ENCODE assay signal across 31 cellular contexts in genomic region chr18:76973512-76974302, GRCh38.
DNase-seq lines count a peak whose midpoint lies in the region; ATAC-seq, FAIRE-seq and TF ChIP-seq lines count a peak whose summit lies in the region.
"Had no signal": no experiment of that assay in that cellular context is flagged by ENCODE, and none has a peak within 500 bp of the region (broad histone marks: within the 10 kb centered on the region; RNA-seq: fewer than 3 reads in every experiment).

No MANE protein-coding gene starts in this region.

- no peaks in the 10 kb centered on the region for H4K20me1 ChIP-seq in Karpas-422 (ENCODE audit: insufficient read depth, low read depth, low read length)
- H4K20me1 ChIP-seq in hepatocyte (ENCODE audit: insufficient read depth, poor library complexity, severe bottlenecking), result no peaks in the 10 kb centered on the region
- H4K20me1 ChIP-seq: BLaER1 treated with 17β-estradiol and CSF1 and Interleukin-3, amounts not matched to agents 10 nM and 100 nM had no signal

- H3K9me3 ChIP-seq in Karpas-422 (ENCODE audit: low read length) (no peaks in the 10 kb centered on the region), hepatocyte (ENCODE audit: low read depth) (no peaks in the 10 kb centered on the region)
- H3K9me3 ChIP-seq: BLaER1 treated with 17β-estradiol and CSF1 and Interleukin-3, amounts not matched to agents 10 nM and 100 nM; esophagus muscularis mucosa; heart right ventricle; thoracic aorta had no signal

- no peaks in the 10 kb centered on the region for H3K9me2 ChIP-seq in Karpas-422 (replicated peaks; ENCODE audit: insufficient read depth, low read length)
- no peaks in the 10 kb centered on the region for H3K9me2 ChIP-seq in hepatocyte (replicated peaks; ENCODE audit: insufficient read depth)

- peaks cover 25 to 48% of the 10 kb centered on the region in 2 donors for H3K36me3 Mint-ChIP-seq in stimulated activated naive B cell treated with anti-CD40 and anti-IgM and Interleukin-4, amounts not matched to agents 10 μg/mL and 1 μg/mL and 100 μg/mL, for 72 hours
- H3K36me3 Mint-ChIP-seq: activated naive CD8-positive, alpha-beta T cell had no signal

- H3K79me2 ChIP-seq in Karpas-422 (ENCODE audit: low read length) (no peaks in the 10 kb centered on the region), hepatocyte (no peaks in the 10 kb centered on the region)
- H3K79me2 ChIP-seq: parathyroid adenoma had no signal

- DNase-seq in Karpas-422 (no peak), bronchial epithelial cell (ENCODE audit: low read depth) (no peak), hepatocyte (ENCODE audit: low spot score) (no peak), NCI-H1417 (lab: John Stamatoyannopoulos, UW) (no peak)
- no peak for DNase-seq in stimulated activated naive B cell treated with anti-CD40 and anti-IgM and Interleukin-4, amounts not matched to agents 10 μg/mL and 1 μg/mL and 100 μg/mL, for 72 hours
- no peak for DNase-seq in activated naive CD4-positive, alpha-beta T cell (lab: John Stamatoyannopoulos, UW)
- DNase-seq: activated CD4-positive, alpha-beta T cell treated with anti-CD3 and anti-CD28 coated beads, Interleukin-2, amount 50 U/mL, for 48 hours; activated CD4-positive, CD25-positive, alpha-beta regulatory T cell treated with anti-CD3 and anti-CD28 coated beads, Interleukin-2, amount 50 U/mL, for 72 hours; DMS53; foreskin fibroblast; HCEC 1CT; heart right ventricle; KBM-7; NCI-H1105; NCI-H2029 treated with DMSO at 0.1 percent for 48 hours; NCI-H345; PC-9; Right ventricle myocardium superior; small intestine; T-helper 2 cell had no signal

- H2AFZ ChIP-seq in Karpas-422 (ENCODE audit: low read length) (no peak overlapping the region), hepatocyte (no peak overlapping the region)
- H2AFZ ChIP-seq: neural progenitor cell, parathyroid adenoma, PC-9 had no signal

- ATAC-seq in stimulated activated naive B cell treated with anti-CD40 and anti-IgM and Interleukin-4, amounts not matched to agents 10 μg/mL and 1 μg/mL and 100 μg/mL, for 72 hours (replicated peaks), result no peak
- no peak for ATAC-seq in GM18520 (IDR thresholded peaks at IDR 0.05; ENCODE audit: unreplicated experiment)

- no peaks in the 10 kb centered on the region for H3K27me3 Mint-ChIP-seq in stimulated activated naive B cell treated with anti-CD40 and anti-IgM and Interleukin-4, amounts not matched to agents 10 μg/mL and 1 μg/mL and 100 μg/mL, for 72 hours
- H3K27me3 Mint-ChIP-seq: activated naive CD8-positive, alpha-beta T cell; stimulated activated naive CD8-positive, alpha-beta T cell treated with anti-CD3 and anti-CD28 coated beads, Interleukin-15, Interleukin-2, amounts not matched to agents 100 ng/mL and 50 ng/mL, for 24 hours had no signal

- H3K36me3 ChIP-seq in Karpas-422 (ENCODE audit: insufficient read depth, low read length) (no peaks in the 10 kb centered on the region; the same call in 1 of the 2 replicates), bronchial epithelial cell (ENCODE audit: control insufficient read depth, insufficient read depth, low read length) (peaks cover 2% of the 10 kb centered on the region), hepatocyte (replicated peaks; ENCODE audit: insufficient read depth, low read depth) (no peaks in the 10 kb centered on the region)
- H3K36me3 ChIP-seq: cardiac muscle cell, neural progenitor cell, thoracic aorta had no signal

- H3K27ac ChIP-seq in Karpas-422 (ENCODE audit: low read length) (peak overlapping the region; percentile 99), hepatocyte (peak overlapping the region; percentile 31)
- H3K27ac ChIP-seq: BLaER1 treated with 17β-estradiol and CSF1 and Interleukin-3, amounts not matched to agents 10 nM and 100 nM; cardiac muscle cell; esophagus muscularis mucosa; HL-60; neural progenitor cell; parathyroid adenoma; PC-9; thoracic aorta had no signal

- H3K4me2 ChIP-seq in Karpas-422 (ENCODE audit: low read depth, low read length, poor library complexity, severe bottlenecking), result no peak overlapping the region
- H3K4me2 ChIP-seq in hepatocyte, result no peak overlapping the region
- H3K4me2 ChIP-seq: neural progenitor cell, PC-9 had no signal

- H3K9me3 Mint-ChIP-seq in stimulated activated naive B cell treated with anti-CD40 and anti-IgM and Interleukin-4, amounts not matched to agents 10 μg/mL and 1 μg/mL and 100 μg/mL, for 72 hours, result no peaks in the 10 kb centered on the region
- H3K9me3 Mint-ChIP-seq: neural progenitor cell; stimulated activated naive CD8-positive, alpha-beta T cell treated with anti-CD3 and anti-CD28 coated beads, Interleukin-15, Interleukin-2, amounts not matched to agents 100 ng/mL and 50 ng/mL, for 24 hours had no signal

- H3K4me1 ChIP-seq in Karpas-422 (ENCODE audit: low read length) (peaks cover 67% of the 10 kb centered on the region), hepatocyte (ENCODE audit: insufficient read depth) (no peaks in the 10 kb centered on the region)

- no peaks in the 10 kb centered on the region for H3K27me3 ChIP-seq in Karpas-422 (ENCODE audit: low read length)
- H3K27me3 ChIP-seq in bronchial epithelial cell (ENCODE audit: control insufficient read depth, insufficient read depth, low read length), result no peaks in the 10 kb centered on the region
- H3K27me3 ChIP-seq in hepatocyte, result no peaks in the 10 kb centered on the region
- H3K27me3 ChIP-seq: BLaER1 treated with 17β-estradiol and CSF1 and Interleukin-3, amounts not matched to agents 10 nM and 100 nM; cardiac muscle cell; esophagus muscularis mucosa; heart right ventricle; neural progenitor cell had no signal

- peak; percentile 36 for FAIRE-seq in bronchial epithelial cell (lab: Jason Lieb, UNC)
- FAIRE-seq: GM12891, small intestine had no signal

- H3K4me3 ChIP-seq in Karpas-422 (ENCODE audit: low read length) (no peak overlapping the region), bronchial epithelial cell (ENCODE audit: low read depth, low read length) (no peak overlapping the region), hepatocyte (no peak overlapping the region)
- H3K4me3 ChIP-seq: BLaER1 treated with 17β-estradiol and CSF1 and Interleukin-3, amounts not matched to agents 10 nM and 100 nM; cardiac muscle cell; esophagus muscularis mucosa; heart right ventricle; neural progenitor cell; PC-9; thoracic aorta had no signal

- peak overlapping the region; percentile 43 for H3K27ac Mint-ChIP-seq in stimulated activated naive B cell treated with anti-CD40 and anti-IgM and Interleukin-4, amounts not matched to agents 10 μg/mL and 1 μg/mL and 100 μg/mL, for 72 hours
- H3K27ac Mint-ChIP-seq: activated naive CD8-positive, alpha-beta T cell; stimulated activated naive CD8-positive, alpha-beta T cell treated with anti-CD3 and anti-CD28 coated beads, Interleukin-15, Interleukin-2, amounts not matched to agents 100 ng/mL and 50 ng/mL, for 24 hours had no signal

- H3K9ac ChIP-seq in Karpas-422 (ENCODE audit: low read length), result no peak overlapping the region
- H3K9ac ChIP-seq: BLaER1 treated with 17β-estradiol and CSF1 and Interleukin-3, amounts not matched to agents 10 nM and 100 nM; neural progenitor cell; parathyroid adenoma had no signal

- H3K4me1 Mint-ChIP-seq in stimulated activated naive B cell treated with anti-CD40 and anti-IgM and Interleukin-4, amounts not matched to agents 10 μg/mL and 1 μg/mL and 100 μg/mL, for 72 hours, result peaks cover 26 to 47% of the 10 kb centered on the region in 2 donors

- H3K4me3 Mint-ChIP-seq in stimulated activated naive B cell treated with anti-CD40 and anti-IgM and Interleukin-4, amounts not matched to agents 10 μg/mL and 1 μg/mL and 100 μg/mL, for 72 hours, result no peak overlapping the region
- H3K4me3 Mint-ChIP-seq: activated naive CD8-positive, alpha-beta T cell; neural progenitor cell; stimulated activated naive CD8-positive, alpha-beta T cell treated with anti-CD3 and anti-CD28 coated beads, Interleukin-15, Interleukin-2, amounts not matched to agents 100 ng/mL and 50 ng/mL, for 24 hours had no signal

- WGBS in hepatocyte (ENCODE audit: low lambda C conversion rate, missing lambda C conversion rate), result 86% methylated on average over 20 of the region's 20 CpGs

- TF ChIP-seq CTCF in bronchial epithelial cell (IDR thresholded peaks at IDR 0.05; ENCODE audit: insufficient read depth, low read length, severe bottlenecking) (no peak), hepatocyte (IDR thresholded peaks at IDR 0.05; ENCODE audit: poor library complexity) (no peak)
